Comparison of ENCODE assay signal across 20 cellular contexts in the genomic region with DNA sequence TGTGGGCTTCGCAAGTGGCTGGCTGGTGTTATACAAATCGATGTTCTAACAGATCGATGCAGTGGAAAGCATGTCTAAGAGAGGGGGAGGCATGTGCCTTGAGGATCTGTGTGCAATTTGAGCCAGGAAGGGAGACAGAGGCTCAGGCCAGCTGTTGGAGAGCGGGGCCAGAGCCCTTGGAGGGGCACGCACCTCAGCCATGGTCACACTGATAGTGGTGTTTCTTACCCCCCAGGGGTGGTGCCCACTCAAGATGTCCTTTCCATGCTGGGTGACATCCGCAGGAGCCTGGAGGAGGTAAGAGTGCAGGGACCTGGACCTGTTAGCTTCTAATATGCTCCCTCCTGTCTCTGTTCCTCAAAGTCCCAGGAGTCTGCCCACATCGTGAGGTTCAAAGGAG.
"Had no signal": no experiment of that assay in that cellular context is flagged by ENCODE, and none has a peak within 500 bp of the region (broad histone marks: within the 10 kb centered on the region; RNA-seq: fewer than 3 reads in every experiment).

No MANE protein-coding gene starts in this region.

- H3K27me3 Mint-ChIP-seq: activated naive CD8-positive, alpha-beta T cell; T-cell had no signal

- H3K27ac Mint-ChIP-seq: activated naive CD8-positive, alpha-beta T cell; T-cell; T-helper 2 cell treated with Interferon-gamma antibody and Interleukin-4, amounts not matched to agents 5 μg/mL and 100 μg/mL, for 36 hours had no signal

- H3K27me3 ChIP-seq: adrenal gland, ascending aorta, colonic mucosa, esophagus squamous epithelium, gastrocnemius medialis, upper lobe of left lung had no signal

- DNase-seq: activated CD4-positive, alpha-beta T cell treated with anti-CD3 and anti-CD28 coated beads for 1 hour; activated CD4-positive, alpha-beta T cell treated with anti-CD3 and anti-CD28 coated beads, Interleukin-2, amount 50 U/mL, for 4 hours; activated gamma-delta T cell treated with Interleukin-2 at 50 U/mL for 16 hours; activated T-cell treated with anti-CD3 and anti-CD28 coated beads for 4 hours; colonic mucosa; esophagus squamous epithelium; gastrocnemius medialis; hippocampal formation; left ventricle myocardium superior; mammary epithelial cell; occipital lobe; stimulated activated CD4-positive, alpha-beta T cell treated with anti-CD3 and anti-CD28 coated beads, Interleukin-4, amount 100 ng/mL, for 1 hour; stimulated activated naive CD4-positive, alpha-beta T cell treated with Interleukin-2 at 50 U/mL for 16 hours; upper lobe of left lung; WERI-Rb-1 had no signal

- ATAC-seq: gastrocnemius medialis, left ventricle myocardium superior, T-cell had no signal

- H3K27ac ChIP-seq: adrenal gland, ascending aorta, colonic mucosa, esophagus squamous epithelium, gastrocnemius medialis, upper lobe of left lung, WERI-Rb-1 had no signal

- H3K36me3 ChIP-seq: adrenal gland, ascending aorta, colonic mucosa, esophagus squamous epithelium, gastrocnemius medialis, upper lobe of left lung had no signal

- H3K4me3 ChIP-seq: adrenal gland, ascending aorta, colonic mucosa, esophagus squamous epithelium, gastrocnemius medialis, upper lobe of left lung had no signal

- H3K36me3 Mint-ChIP-seq: T-cell had no signal

- H3K9me3 Mint-ChIP-seq: T-cell; T-helper 2 cell treated with Interferon-gamma antibody and Interleukin-4, amounts not matched to agents 5 μg/mL and 100 μg/mL, for 36 hours had no signal

- H3K4me3 Mint-ChIP-seq: activated naive CD8-positive, alpha-beta T cell; T-cell; T-helper 2 cell treated with Interferon-gamma antibody and Interleukin-4, amounts not matched to agents 5 μg/mL and 100 μg/mL, for 36 hours had no signal
